Comparison of ENCODE assay signal across 24 cellular contexts in the genomic region with DNA sequence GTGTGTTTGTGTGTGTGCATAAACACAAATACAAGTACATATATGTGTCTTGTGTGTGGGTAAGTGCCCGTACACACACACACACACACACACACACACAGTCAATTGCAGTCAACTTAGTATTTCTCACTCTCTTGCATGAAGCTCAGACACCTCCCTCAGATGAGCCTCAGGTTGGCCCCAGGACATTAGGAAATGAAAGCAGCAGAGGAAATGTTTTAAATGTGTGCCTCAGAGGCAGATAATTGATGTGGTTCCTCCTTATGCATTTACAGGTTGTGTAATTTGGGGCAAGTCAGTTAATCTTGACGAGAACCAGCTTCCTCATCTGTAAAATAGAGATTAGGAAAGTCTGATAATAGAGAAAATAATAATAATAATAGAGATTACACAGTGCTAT.
DNase-seq lines count a peak whose midpoint lies in the region; ATAC-seq and TF ChIP-seq lines count a peak whose summit lies in the region.
"Had no signal": no experiment of that assay in that cellular context is flagged by ENCODE, and none has a peak within 500 bp of the region (broad histone marks: within the 10 kb centered on the region; RNA-seq: fewer than 3 reads in every experiment).

No MANE protein-coding gene starts in this region.

- no peaks in the 10 kb centered on the region for H3K79me1 ChIP-seq in neuronal stem cell (ENCODE audit: low read depth, low read length)

- H3K4me1 Mint-ChIP-seq in effector memory CD8-positive, alpha-beta T cell (ENCODE audit: low read depth in 2 of 2): no peaks in the 10 kb centered on the region
- H3K4me1 Mint-ChIP-seq: activated naive CD4-positive, alpha-beta T cell treated with anti-CD3 and anti-CD28 coated beads, Interleukin-2, amount 50 U/mL, for 24 hours; nephron had no signal

- H3K27me3 ChIP-seq in BLaER1 treated with 17β-estradiol and CSF1 and Interleukin-3, amounts not matched to agents 10 nM and 100 nM: no peaks in the 10 kb centered on the region
- H3K27me3 ChIP-seq in HL-60 (ENCODE audit: insufficient read depth, poor library complexity, severe bottlenecking): no peaks in the 10 kb centered on the region
- H3K27me3 ChIP-seq in neuronal stem cell (ENCODE audit: control insufficient read depth in 3 of 3, insufficient read depth in 3 of 3, low read depth in 1 of 3, low read length in 3 of 3): no peaks in the 10 kb centered on the region
- H3K27me3 ChIP-seq: colonic mucosa, SJSA1, uterus had no signal

- no peak overlapping the region for H2BK12ac ChIP-seq in neuronal stem cell (ENCODE audit: low read length)

- no peaks in the 10 kb centered on the region for H3K9me3 ChIP-seq in BLaER1 treated with 17β-estradiol and CSF1 and Interleukin-3, amounts not matched to agents 10 nM and 100 nM (replicated peaks in 1 of 11)
- H3K9me3 ChIP-seq in neuronal stem cell (replicated peaks in 1 of 2; ENCODE audit: control insufficient read depth in 2 of 2, insufficient read depth in 1 of 2, low read depth in 1 of 2, low read length in 2 of 2): no peaks in the 10 kb centered on the region
- H3K9me3 ChIP-seq: colonic mucosa, prostate gland, SJSA1, uterus had no signal

- H3K14ac ChIP-seq in neuronal stem cell (ENCODE audit: low read length): no peak overlapping the region

- intact Hi-C loops in left colon (cut with DNase I, micrococcal nuclease): no loop called here

- peak overlapping the region; percentile 34 to 73 (median 52); a peak in 21 of 22 replicates for H3K4me2 ChIP-seq in BLaER1 treated with 17β-estradiol and CSF1 and Interleukin-3, amounts not matched to agents 10 nM and 100 nM
- no peak overlapping the region for H3K4me2 ChIP-seq in neuronal stem cell (ENCODE audit: insufficient read depth, low read length, poor library complexity, severe bottlenecking)

- no peak overlapping the region for H3K4ac ChIP-seq in neuronal stem cell (ENCODE audit: low read length)

- no peak overlapping the region for H2BK120ac ChIP-seq in neuronal stem cell (ENCODE audit: low read depth, low read length)

- H3K18ac ChIP-seq in neuronal stem cell (ENCODE audit: low read length): no peak overlapping the region

- no peak overlapping the region for H3K27ac Mint-ChIP-seq in effector memory CD8-positive, alpha-beta T cell
- H3K27ac Mint-ChIP-seq: activated naive CD4-positive, alpha-beta T cell treated with anti-CD3 and anti-CD28 coated beads, Interleukin-2, amount 50 U/mL, for 24 hours; brain; nephron had no signal

- H4K8ac ChIP-seq in neuronal stem cell (ENCODE audit: low read depth, low read length): no peak overlapping the region

- peak; percentile 54 for ATAC-seq in effector memory CD8-positive, alpha-beta T cell (replicated peaks)
- ATAC-seq in left colon (no peak), GM18505 (IDR thresholded peaks at IDR 0.05; ENCODE audit: unreplicated experiment) (no peak)

- no peak overlapping the region for H2AFZ ChIP-seq in neuronal stem cell (ENCODE audit: low read length)
- H2AFZ ChIP-seq: GM23248 had no signal

- H3K27ac ChIP-seq in BLaER1 treated with 17β-estradiol and CSF1 and Interleukin-3, amounts not matched to agents 10 nM and 100 nM: peak overlapping the region in 8 of 11 experiments; percentile 27 to 67 (median 39); a peak in 14 of 22 replicates
- peak overlapping the region; percentile 67 for H3K27ac ChIP-seq in HL-60 (replicated peaks)
- H3K27ac ChIP-seq in neuronal stem cell (replicated peaks; ENCODE audit: low read length): no peak overlapping the region
- H3K27ac ChIP-seq: colonic mucosa, GM23248, prostate gland, SJSA1, uterus had no signal

- no peaks in the 10 kb centered on the region for H4K20me1 ChIP-seq in BLaER1 treated with 17β-estradiol and CSF1 and Interleukin-3, amounts not matched to agents 10 nM and 100 nM

- peaks cover 6 to 28% (median 23%) of the 10 kb centered on the region in 10 experiments; a peak in 19 of 20 replicates for H3K4me1 ChIP-seq in BLaER1 treated with 17β-estradiol and CSF1 and Interleukin-3, amounts not matched to agents 10 nM and 100 nM
- H3K4me1 ChIP-seq in neuronal stem cell (ENCODE audit: control insufficient read depth in 2 of 2, insufficient read depth in 1 of 2, low read depth in 1 of 2, low read length in 2 of 2): no peaks in the 10 kb centered on the region
- H3K4me1 ChIP-seq: colonic mucosa, prostate gland, uterus had no signal

- H3K36me3 Mint-ChIP-seq in effector memory CD8-positive, alpha-beta T cell (ENCODE audit: insufficient read depth): no peaks in the 10 kb centered on the region
- H3K36me3 Mint-ChIP-seq: activated naive CD4-positive, alpha-beta T cell treated with anti-CD3 and anti-CD28 coated beads, Interleukin-2, amount 50 U/mL, for 24 hours; brain had no signal

- WGBS in neuronal stem cell (ENCODE audit: extremely low coverage in 2 of 2, insufficient read length in 2 of 2, insufficient replicate concordance in 1 of 2), 2 donors: no CpG with 5 or more reads among the region's 2 CpGs

- TF ChIP-seq CTCF in HL-60 (IDR thresholded peaks at IDR 0.05; ENCODE audit: insufficient read depth, low read length): no peak

- H3K23ac ChIP-seq in neuronal stem cell (ENCODE audit: low read depth, low read length, poor library complexity): no peak overlapping the region

- H4K91ac ChIP-seq in neuronal stem cell (ENCODE audit: low read depth, low read length, poor library complexity): no peak overlapping the region

- no peaks in the 10 kb centered on the region for H3K9me3 Mint-ChIP-seq in effector memory CD8-positive, alpha-beta T cell
- H3K9me3 Mint-ChIP-seq: activated naive CD4-positive, alpha-beta T cell treated with anti-CD3 and anti-CD28 coated beads, Interleukin-2, amount 50 U/mL, for 24 hours; nephron had no signal

- H2BK15ac ChIP-seq in neuronal stem cell (ENCODE audit: low read length): no peak overlapping the region

- no peak for TF ChIP-seq POLR2A in GM18505 (IDR thresholded peaks at IDR 0.05; ENCODE audit: borderline replicate concordance, extremely low read depth, insufficient read depth, insufficient read length)

- no peaks in the 10 kb centered on the region for H3K36me3 ChIP-seq in BLaER1 treated with 17β-estradiol and CSF1 and Interleukin-3, amounts not matched to agents 10 nM and 100 nM
- peaks cover 0 to 1% of the 10 kb centered on the region in 2 donors for H3K36me3 ChIP-seq in neuronal stem cell (replicated peaks in 1 of 2; ENCODE audit: control insufficient read depth in 2 of 2, insufficient read depth in 2 of 2, low read length in 2 of 2)
- H3K36me3 ChIP-seq: colonic mucosa, prostate gland, SJSA1, uterus had no signal

- no peak overlapping the region for H3K4me3 Mint-ChIP-seq in effector memory CD8-positive, alpha-beta T cell
- H3K4me3 Mint-ChIP-seq: activated naive CD4-positive, alpha-beta T cell treated with anti-CD3 and anti-CD28 coated beads, Interleukin-2, amount 50 U/mL, for 24 hours; brain; nephron had no signal

- H3K4me3 ChIP-seq in BLaER1 treated with 17β-estradiol and CSF1 and Interleukin-3, amounts not matched to agents 10 nM and 100 nM: no peak overlapping the region
- H3K4me3 ChIP-seq in HL-60 (replicated peaks; ENCODE audit: insufficient read depth, low read length) (no peak overlapping the region), neuronal stem cell (ENCODE audit: low read length in 2 of 2) (no peak overlapping the region)
- H3K4me3 ChIP-seq: colonic mucosa, GM23248, prostate gland, SJSA1, uterus had no signal

- peak; percentile 85 to 92 for DNase-seq in HL-60 (ENCODE audit: low read depth in 1 of 2, low spot score in 1 of 2)
- DNase-seq in NOMO-1 treated with dmso at 0.1 percent for 144 hours (lab: John Stamatoyannopoulos, UW; ENCODE audit: unreplicated experiment): peak; percentile 93
- DNase-seq in effector memory CD8-positive, alpha-beta T cell: no peak
- DNase-seq in left colon: no peak
- DNase-seq in neuronal stem cell (ENCODE audit: low spot score): no peak
- DNase-seq in SW480 (ENCODE audit: low spot score): no peak
- DNase-seq: activated CD4-positive, alpha-beta T cell treated with anti-CD3 and anti-CD28 coated beads, Interleukin-2, amount 50 U/mL, for 4 hours; activated T-cell treated with anti-CD3 and anti-CD28 coated beads, Interleukin-2, amount 50 U/mL, for 1 hour; colonic mucosa; GM23248; hypothalamus; NCI-H2029; NCI-H510A; OCI-M1; small intestine; stimulated activated CD4-positive, alpha-beta T cell treated with anti-CD3 and anti-CD28 coated beads, Interleukin-4, amount 100 ng/mL, for 24 hours; uterus had no signal

- no peak overlapping the region for H3K9ac ChIP-seq in BLaER1 treated with 17β-estradiol and CSF1 and Interleukin-3, amounts not matched to agents 10 nM and 100 nM
- H3K9ac ChIP-seq in neuronal stem cell (ENCODE audit: low read depth, low read length, poor library complexity): no peak overlapping the region
- H3K9ac ChIP-seq: GM23248 had no signal

- H2BK5ac ChIP-seq in neuronal stem cell (ENCODE audit: low read length): no peak overlapping the region

- H3K27me3 Mint-ChIP-seq in effector memory CD8-positive, alpha-beta T cell: no peaks in the 10 kb centered on the region
- H3K27me3 Mint-ChIP-seq: activated naive CD4-positive, alpha-beta T cell treated with anti-CD3 and anti-CD28 coated beads, Interleukin-2, amount 50 U/mL, for 24 hours had no signal

- no peak overlapping the region for H2AK5ac ChIP-seq in neuronal stem cell (ENCODE audit: low read depth, low read length)

Comparison
In these comparisons a context has a peak if more than half of its experiments do, and no peak if none do; other contexts are left out.
1. DNase-seq: peak in HL-60 (2 of 2) and NOMO-1 treated with dmso at 0.1 percent for 144 hours (single experiment); none in effector memory CD8-positive, alpha-beta T cell (0 of 3), left colon (0 of 2), neuronal stem cell (single experiment) and SW480 (single experiment).